1 cellular context compared by ENCODE assay signal in the genomic region with DNA sequence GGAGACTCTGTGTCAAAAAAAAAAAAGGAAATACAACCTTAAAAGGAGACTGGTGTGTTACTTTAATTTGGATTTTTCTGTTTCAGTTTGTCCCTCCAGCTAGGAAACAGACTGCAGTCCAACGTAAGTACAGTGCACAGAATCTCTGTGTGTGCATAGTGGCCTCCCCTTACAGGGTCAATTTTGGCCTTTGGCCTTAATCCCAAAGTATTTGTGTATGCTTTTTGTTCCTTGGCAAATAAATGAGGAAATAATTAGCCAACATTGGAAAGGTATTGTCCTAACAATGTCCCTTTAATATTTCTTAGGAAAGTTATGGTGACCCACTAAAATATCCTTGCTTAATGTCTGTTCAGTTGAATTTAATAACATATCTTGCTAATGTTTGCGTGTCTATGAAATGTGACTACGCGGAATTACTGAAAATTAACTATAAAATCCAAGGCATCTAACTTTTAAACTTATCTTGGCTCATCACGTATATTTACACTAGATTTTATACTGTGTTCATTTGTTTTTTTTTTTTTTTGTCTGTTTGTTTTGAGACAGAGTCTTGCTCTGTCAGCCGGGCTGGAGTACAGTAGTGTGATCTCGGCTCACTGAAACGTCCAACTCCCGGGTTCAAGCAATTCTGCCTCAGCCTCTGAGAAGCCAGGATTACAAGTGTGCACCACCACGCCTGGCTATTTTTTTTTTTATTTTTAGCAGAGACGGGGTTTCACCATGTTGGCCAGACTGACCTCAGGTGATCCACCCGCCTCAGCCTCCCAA.
TF ChIP-seq lines count a peak whose summit lies in the region.
"Not testable (repeated sequence)": the region's sequence is repeated elsewhere in the genome, so short reads cannot be mapped to it uniquely, and the experiment has no call there.

No MANE protein-coding gene starts in this region.

TF ChIP-seq in HepG2, 621 proteins besides CTCF, POLR2A, EP300 and RAD21 (continues in another document):
- peak; percentile 60; the same call in 1 of the 2 replicates for TF ChIP-seq PITX1 (CRISPR knock-in tag; IDR thresholded peaks at IDR 0.05)
- peak; percentile 34; the same call in 1 of the 2 replicates for TF ChIP-seq KDM5A (IDR thresholded peaks at IDR 0.05; ENCODE audit: borderline replicate concordance, low read length)
- TF ChIP-seq, protein P1, sequence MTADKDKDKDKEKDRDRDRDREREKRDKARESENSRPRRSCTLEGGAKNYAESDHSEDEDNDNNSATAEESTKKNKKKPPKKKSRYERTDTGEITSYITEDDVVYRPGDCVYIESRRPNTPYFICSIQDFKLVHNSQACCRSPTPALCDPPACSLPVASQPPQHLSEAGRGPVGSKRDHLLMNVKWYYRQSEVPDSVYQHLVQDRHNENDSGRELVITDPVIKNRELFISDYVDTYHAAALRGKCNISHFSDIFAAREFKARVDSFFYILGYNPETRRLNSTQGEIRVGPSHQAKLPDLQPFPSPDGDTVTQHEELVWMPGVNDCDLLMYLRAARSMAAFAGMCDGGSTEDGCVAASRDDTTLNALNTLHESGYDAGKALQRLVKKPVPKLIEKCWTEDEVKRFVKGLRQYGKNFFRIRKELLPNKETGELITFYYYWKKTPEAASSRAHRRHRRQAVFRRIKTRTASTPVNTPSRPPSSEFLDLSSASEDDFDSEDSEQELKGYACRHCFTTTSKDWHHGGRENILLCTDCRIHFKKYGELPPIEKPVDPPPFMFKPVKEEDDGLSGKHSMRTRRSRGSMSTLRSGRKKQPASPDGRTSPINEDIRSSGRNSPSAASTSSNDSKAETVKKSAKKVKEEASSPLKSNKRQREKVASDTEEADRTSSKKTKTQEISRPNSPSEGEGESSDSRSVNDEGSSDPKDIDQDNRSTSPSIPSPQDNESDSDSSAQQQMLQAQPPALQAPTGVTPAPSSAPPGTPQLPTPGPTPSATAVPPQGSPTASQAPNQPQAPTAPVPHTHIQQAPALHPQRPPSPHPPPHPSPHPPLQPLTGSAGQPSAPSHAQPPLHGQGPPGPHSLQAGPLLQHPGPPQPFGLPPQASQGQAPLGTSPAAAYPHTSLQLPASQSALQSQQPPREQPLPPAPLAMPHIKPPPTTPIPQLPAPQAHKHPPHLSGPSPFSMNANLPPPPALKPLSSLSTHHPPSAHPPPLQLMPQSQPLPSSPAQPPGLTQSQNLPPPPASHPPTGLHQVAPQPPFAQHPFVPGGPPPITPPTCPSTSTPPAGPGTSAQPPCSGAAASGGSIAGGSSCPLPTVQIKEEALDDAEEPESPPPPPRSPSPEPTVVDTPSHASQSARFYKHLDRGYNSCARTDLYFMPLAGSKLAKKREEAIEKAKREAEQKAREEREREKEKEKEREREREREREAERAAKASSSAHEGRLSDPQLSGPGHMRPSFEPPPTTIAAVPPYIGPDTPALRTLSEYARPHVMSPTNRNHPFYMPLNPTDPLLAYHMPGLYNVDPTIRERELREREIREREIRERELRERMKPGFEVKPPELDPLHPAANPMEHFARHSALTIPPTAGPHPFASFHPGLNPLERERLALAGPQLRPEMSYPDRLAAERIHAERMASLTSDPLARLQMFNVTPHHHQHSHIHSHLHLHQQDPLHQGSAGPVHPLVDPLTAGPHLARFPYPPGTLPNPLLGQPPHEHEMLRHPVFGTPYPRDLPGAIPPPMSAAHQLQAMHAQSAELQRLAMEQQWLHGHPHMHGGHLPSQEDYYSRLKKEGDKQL (CRISPR knock-in tag; IDR thresholded peaks at IDR 0.05; ENCODE audit: low read depth): 0 out of 2 replicates have a peak, but pooled peaks have one; percentile 35
- 0 out of 2 replicates have a peak, but pooled peaks have one; percentile 25 for TF ChIP-seq ZNF670 (CRISPR knock-in tag; IDR thresholded peaks at IDR 0.05; ENCODE audit: borderline replicate concordance)
- TF ChIP-seq, protein P2, sequence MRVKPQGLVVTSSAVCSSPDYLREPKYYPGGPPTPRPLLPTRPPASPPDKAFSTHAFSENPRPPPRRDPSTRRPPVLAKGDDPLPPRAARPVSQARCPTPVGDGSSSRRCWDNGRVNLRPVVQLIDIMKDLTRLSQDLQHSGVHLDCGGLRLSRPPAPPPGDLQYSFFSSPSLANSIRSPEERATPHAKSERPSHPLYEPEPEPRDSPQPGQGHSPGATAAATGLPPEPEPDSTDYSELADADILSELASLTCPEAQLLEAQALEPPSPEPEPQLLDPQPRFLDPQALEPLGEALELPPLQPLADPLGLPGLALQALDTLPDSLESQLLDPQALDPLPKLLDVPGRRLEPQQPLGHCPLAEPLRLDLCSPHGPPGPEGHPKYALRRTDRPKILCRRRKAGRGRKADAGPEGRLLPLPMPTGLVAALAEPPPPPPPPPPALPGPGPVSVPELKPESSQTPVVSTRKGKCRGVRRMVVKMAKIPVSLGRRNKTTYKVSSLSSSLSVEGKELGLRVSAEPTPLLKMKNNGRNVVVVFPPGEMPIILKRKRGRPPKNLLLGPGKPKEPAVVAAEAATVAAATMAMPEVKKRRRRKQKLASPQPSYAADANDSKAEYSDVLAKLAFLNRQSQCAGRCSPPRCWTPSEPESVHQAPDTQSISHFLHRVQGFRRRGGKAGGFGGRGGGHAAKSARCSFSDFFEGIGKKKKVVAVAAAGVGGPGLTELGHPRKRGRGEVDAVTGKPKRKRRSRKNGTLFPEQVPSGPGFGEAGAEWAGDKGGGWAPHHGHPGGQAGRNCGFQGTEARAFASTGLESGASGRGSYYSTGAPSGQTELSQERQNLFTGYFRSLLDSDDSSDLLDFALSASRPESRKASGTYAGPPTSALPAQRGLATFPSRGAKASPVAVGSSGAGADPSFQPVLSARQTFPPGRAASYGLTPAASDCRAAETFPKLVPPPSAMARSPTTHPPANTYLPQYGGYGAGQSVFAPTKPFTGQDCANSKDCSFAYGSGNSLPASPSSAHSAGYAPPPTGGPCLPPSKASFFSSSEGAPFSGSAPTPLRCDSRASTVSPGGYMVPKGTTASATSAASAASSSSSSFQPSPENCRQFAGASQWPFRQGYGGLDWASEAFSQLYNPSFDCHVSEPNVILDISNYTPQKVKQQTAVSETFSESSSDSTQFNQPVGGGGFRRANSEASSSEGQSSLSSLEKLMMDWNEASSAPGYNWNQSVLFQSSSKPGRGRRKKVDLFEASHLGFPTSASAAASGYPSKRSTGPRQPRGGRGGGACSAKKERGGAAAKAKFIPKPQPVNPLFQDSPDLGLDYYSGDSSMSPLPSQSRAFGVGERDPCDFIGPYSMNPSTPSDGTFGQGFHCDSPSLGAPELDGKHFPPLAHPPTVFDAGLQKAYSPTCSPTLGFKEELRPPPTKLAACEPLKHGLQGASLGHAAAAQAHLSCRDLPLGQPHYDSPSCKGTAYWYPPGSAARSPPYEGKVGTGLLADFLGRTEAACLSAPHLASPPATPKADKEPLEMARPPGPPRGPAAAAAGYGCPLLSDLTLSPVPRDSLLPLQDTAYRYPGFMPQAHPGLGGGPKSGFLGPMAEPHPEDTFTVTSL (CRISPR knock-in tag; IDR thresholded peaks at IDR 0.05; ENCODE audit: borderline replicate concordance): peak; percentile 61; the same call in 1 of the 2 replicates
- 0 out of 2 replicates have a peak, but pooled peaks have one; percentile 19 for TF ChIP-seq ZMYM2 (CRISPR knock-in tag; IDR thresholded peaks at IDR 0.05)
- peak; percentile 76 for TF ChIP-seq RXRB (CRISPR knock-in tag; IDR thresholded peaks at IDR 0.05; ENCODE audit: borderline replicate concordance)
- TF ChIP-seq SIX1 (CRISPR knock-in tag; IDR thresholded peaks at IDR 0.05; ENCODE audit: borderline replicate concordance): peak; percentile 50; the same call in 1 of the 2 replicates
- peak; percentile 80; the same call in 1 of the 2 replicates for TF ChIP-seq NCOR1 (IDR thresholded peaks at IDR 0.05; ENCODE audit: borderline replicate concordance, low read length)
- TF ChIP-seq, protein P3, sequence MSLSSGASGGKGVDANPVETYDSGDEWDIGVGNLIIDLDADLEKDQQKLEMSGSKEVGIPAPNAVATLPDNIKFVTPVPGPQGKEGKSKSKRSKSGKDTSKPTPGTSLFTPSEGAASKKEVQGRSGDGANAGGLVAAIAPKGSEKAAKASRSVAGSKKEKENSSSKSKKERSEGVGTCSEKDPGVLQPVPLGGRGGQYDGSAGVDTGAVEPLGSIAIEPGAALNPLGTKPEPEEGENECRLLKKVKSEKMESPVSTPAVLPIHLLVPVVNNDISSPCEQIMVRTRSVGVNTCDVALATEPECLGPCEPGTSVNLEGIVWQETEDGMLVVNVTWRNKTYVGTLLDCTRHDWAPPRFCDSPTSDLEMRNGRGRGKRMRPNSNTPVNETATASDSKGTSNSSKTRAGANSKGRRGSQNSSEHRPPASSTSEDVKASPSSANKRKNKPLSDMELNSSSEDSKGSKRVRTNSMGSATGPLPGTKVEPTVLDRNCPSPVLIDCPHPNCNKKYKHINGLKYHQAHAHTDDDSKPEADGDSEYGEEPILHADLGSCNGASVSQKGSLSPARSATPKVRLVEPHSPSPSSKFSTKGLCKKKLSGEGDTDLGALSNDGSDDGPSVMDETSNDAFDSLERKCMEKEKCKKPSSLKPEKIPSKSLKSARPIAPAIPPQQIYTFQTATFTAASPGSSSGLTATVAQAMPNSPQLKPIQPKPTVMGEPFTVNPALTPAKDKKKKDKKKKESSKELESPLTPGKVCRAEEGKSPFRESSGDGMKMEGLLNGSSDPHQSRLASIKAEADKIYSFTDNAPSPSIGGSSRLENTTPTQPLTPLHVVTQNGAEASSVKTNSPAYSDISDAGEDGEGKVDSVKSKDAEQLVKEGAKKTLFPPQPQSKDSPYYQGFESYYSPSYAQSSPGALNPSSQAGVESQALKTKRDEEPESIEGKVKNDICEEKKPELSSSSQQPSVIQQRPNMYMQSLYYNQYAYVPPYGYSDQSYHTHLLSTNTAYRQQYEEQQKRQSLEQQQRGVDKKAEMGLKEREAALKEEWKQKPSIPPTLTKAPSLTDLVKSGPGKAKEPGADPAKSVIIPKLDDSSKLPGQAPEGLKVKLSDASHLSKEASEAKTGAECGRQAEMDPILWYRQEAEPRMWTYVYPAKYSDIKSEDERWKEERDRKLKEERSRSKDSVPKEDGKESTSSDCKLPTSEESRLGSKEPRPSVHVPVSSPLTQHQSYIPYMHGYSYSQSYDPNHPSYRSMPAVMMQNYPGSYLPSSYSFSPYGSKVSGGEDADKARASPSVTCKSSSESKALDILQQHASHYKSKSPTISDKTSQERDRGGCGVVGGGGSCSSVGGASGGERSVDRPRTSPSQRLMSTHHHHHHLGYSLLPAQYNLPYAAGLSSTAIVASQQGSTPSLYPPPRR (CRISPR knock-in tag; IDR thresholded peaks at IDR 0.05; ENCODE audit: borderline replicate concordance): peak; percentile 87
- peak; percentile 92 for TF ChIP-seq SOX5 (CRISPR knock-in tag; IDR thresholded peaks at IDR 0.05; ENCODE audit: borderline replicate concordance)
- TF ChIP-seq ZNF652 (CRISPR knock-in tag; IDR thresholded peaks at IDR 0.05; ENCODE audit: borderline replicate concordance, low read depth): 0 out of 2 replicates have a peak, but pooled peaks have one; percentile 23
- peak; percentile 79 for TF ChIP-seq BCL6 (CRISPR knock-in tag; IDR thresholded peaks at IDR 0.05)
- TF ChIP-seq, protein P4, sequence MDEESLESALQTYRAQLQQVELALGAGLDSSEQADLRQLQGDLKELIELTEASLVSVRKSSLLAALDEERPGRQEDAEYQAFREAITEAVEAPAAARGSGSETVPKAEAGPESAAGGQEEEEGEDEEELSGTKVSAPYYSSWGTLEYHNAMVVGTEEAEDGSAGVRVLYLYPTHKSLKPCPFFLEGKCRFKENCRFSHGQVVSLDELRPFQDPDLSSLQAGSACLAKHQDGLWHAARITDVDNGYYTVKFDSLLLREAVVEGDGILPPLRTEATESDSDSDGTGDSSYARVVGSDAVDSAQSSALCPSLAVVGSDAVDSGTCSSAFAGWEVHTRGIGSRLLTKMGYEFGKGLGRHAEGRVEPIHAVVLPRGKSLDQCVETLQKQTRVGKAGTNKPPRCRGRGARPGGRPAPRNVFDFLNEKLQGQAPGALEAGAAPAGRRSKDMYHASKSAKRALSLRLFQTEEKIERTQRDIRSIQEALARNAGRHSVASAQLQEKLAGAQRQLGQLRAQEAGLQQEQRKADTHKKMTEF (CRISPR knock-in tag; IDR thresholded peaks at IDR 0.05): peak; percentile 32; the same call in 1 of the 2 replicates
- TF ChIP-seq FOXA3 (CRISPR knock-in tag; IDR thresholded peaks at IDR 0.05): peak; percentile 72
- peak; percentile 35; the same call in 1 of the 2 replicates for TF ChIP-seq ONECUT2 (CRISPR knock-in tag; IDR thresholded peaks at IDR 0.05)
- TF ChIP-seq, protein P5, sequence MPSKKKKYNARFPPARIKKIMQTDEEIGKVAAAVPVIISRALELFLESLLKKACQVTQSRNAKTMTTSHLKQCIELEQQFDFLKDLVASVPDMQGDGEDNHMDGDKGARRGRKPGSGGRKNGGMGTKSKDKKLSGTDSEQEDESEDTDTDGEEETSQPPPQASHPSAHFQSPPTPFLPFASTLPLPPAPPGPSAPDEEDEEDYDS (CRISPR knock-in tag; IDR thresholded peaks at IDR 0.05): 0 out of 2 replicates have a peak, but pooled peaks have one; percentile 14
- 0 out of 2 replicates have a peak, but pooled peaks have one; percentile 27 for TF ChIP-seq NFKBIZ (CRISPR knock-in tag; IDR thresholded peaks at IDR 0.05)
- TF ChIP-seq RCOR2 (CRISPR knock-in tag; IDR thresholded peaks at IDR 0.05): peak; percentile 63; the same call in 1 of the 2 replicates
- TF ChIP-seq, protein P6, sequence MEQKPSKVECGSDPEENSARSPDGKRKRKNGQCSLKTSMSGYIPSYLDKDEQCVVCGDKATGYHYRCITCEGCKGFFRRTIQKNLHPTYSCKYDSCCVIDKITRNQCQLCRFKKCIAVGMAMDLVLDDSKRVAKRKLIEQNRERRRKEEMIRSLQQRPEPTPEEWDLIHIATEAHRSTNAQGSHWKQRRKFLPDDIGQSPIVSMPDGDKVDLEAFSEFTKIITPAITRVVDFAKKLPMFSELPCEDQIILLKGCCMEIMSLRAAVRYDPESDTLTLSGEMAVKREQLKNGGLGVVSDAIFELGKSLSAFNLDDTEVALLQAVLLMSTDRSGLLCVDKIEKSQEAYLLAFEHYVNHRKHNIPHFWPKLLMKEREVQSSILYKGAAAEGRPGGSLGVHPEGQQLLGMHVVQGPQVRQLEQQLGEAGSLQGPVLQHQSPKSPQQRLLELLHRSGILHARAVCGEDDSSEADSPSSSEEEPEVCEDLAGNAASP (CRISPR knock-in tag; IDR thresholded peaks at IDR 0.05; ENCODE audit: borderline replicate concordance): peak; percentile 58; the same call in 1 of the 2 replicates
- peak; percentile 52 for TF ChIP-seq SOX13 (IDR thresholded peaks at IDR 0.05)
- peak in 1 of 2 experiments; percentile 94; a peak in 2 of 4 replicates for TF ChIP-seq SOX13 (CRISPR knock-in tag; conservative IDR thresholded peaks at IDR 0.05 in 1 of 2, IDR thresholded peaks at IDR 0.05 in 1 of 2)
- TF ChIP-seq GATAD2A (CRISPR knock-in tag; IDR thresholded peaks at IDR 0.05): peak; percentile 80
- peak; percentile 62 for TF ChIP-seq ASH2L (IDR thresholded peaks at IDR 0.05; ENCODE audit: insufficient read length, low read depth, low read length)
- TF ChIP-seq PHF21A (CRISPR knock-in tag; IDR thresholded peaks at IDR 0.05): peak; percentile 64
- TF ChIP-seq, protein P7, sequence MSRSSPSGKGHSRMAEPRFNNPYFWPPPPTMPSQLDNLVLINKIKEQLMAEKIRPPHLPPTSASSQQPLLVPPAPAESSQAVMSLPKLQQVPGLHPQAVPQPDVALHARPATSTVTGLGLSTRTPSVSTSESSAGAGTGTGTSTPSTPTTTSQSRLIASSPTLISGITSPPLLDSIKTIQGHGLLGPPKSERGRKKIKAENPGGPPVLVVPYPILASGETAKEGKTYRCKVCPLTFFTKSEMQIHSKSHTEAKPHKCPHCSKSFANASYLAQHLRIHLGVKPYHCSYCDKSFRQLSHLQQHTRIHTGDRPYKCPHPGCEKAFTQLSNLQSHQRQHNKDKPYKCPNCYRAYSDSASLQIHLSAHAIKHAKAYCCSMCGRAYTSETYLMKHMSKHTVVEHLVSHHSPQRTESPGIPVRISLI (CRISPR knock-in tag; IDR thresholded peaks at IDR 0.05; ENCODE audit: borderline replicate concordance): peak; percentile 56; the same call in 1 of the 2 replicates
- TF ChIP-seq FOXA1 (IDR thresholded peaks at IDR 0.05); SOX6 (IDR thresholded peaks at IDR 0.05); CREM (CRISPR knock-in tag; IDR thresholded peaks at IDR 0.05): not testable (repeated sequence)
- TF ChIP-seq FOXA1 (CRISPR knock-in tag; IDR thresholded peaks at IDR 0.05): peak; percentile 65
- TF ChIP-seq SOX6 (CRISPR knock-in tag; IDR thresholded peaks at IDR 0.05): peak; percentile 92
- TF ChIP-seq CREM (IDR thresholded peaks at IDR 0.05): peak; percentile 50; the same call in 1 of the 2 replicates
- 0 out of 2 replicates have a peak, but pooled peaks have one; percentile 20 for TF ChIP-seq ZNF331 (CRISPR knock-in tag; IDR thresholded peaks at IDR 0.05)
